Comparison of ENCODE assay signal across 8 cellular contexts in genomic region chr19:17779281-17779930, GRCh38. TPM values are rescaled to one million over a fixed set of nuclear protein-coding genes. Genes with fewer than 3 reads are reported as not detected.
A peak's percentile ranks its signal among the peaks of the same experiment; 100 is the strongest.
DNase-seq lines count a peak whose midpoint lies in the region; ATAC-seq, FAIRE-seq and TF ChIP-seq lines count a peak whose summit lies in the region.

No MANE protein-coding gene starts in this region.

- H3K9me3 ChIP-seq in astrocyte (ENCODE audit: insufficient read depth, low read depth, low read length) (no peaks in the 10 kb centered on the region), upper lobe of left lung (no peaks in the 10 kb centered on the region)

- H3K27ac ChIP-seq in astrocyte (ENCODE audit: low read depth, low read length) (no peak overlapping the region), upper lobe of left lung (peak overlapping the region in 3 of 4 donors; percentile 30 to 53 (median 52))

- peak overlapping the region; percentile 56 for H2AFZ ChIP-seq in astrocyte (ENCODE audit: low read depth, low read length)

- H3K4me1 Mint-ChIP-seq in activated T-cell treated with anti-CD3 and anti-CD28 coated beads, Interleukin-2, amount 50 U/mL, for 24 hours (ENCODE audit: low read depth) = peaks cover 30% of the 10 kb centered on the region
- H3K4me1 Mint-ChIP-seq in astrocyte (ENCODE audit: low read depth, unreplicated experiment) = no peaks in the 10 kb centered on the region

- TF ChIP-seq CTCF in astrocyte (IDR thresholded peaks at IDR 0.05; ENCODE audit: insufficient read depth, low read depth, low read length) (no peak), upper lobe of left lung (IDR thresholded peaks at IDR 0.05) (no peak)

- H3K27me3 Mint-ChIP-seq in activated T-cell treated with anti-CD3 and anti-CD28 coated beads, Interleukin-2, amount 50 U/mL, for 24 hours = no peaks in the 10 kb centered on the region
- peaks cover 23% of the 10 kb centered on the region for H3K27me3 Mint-ChIP-seq in astrocyte (ENCODE audit: low read depth, unreplicated experiment)

- no peak for TF ChIP-seq POLR2A in upper lobe of left lung (IDR thresholded peaks at IDR 0.05)

- H3K4me2 ChIP-seq in astrocyte (ENCODE audit: low read length) = peak overlapping the region; percentile 54

- no peaks in the 10 kb centered on the region for H3K4me1 ChIP-seq in astrocyte (ENCODE audit: insufficient read depth, low read length)
- H3K4me1 ChIP-seq in upper lobe of left lung = peaks cover 0 to 16% (median 13%) of the 10 kb centered on the region in 4 donors

- no peaks in the 10 kb centered on the region for H4K20me1 ChIP-seq in astrocyte (ENCODE audit: insufficient read depth, low read length)

- DNase-seq in activated T-cell treated with anti-CD3 and anti-CD28 coated beads, Interleukin-2, amount 50 U/mL, for 24 hours = no peak
- DNase-seq in activated T-cell treated with anti-CD3 and anti-CD28 coated beads, Interleukin-2, amount 50 U/mL, for 1 hour = no peak
- DNase-seq in astrocyte (ENCODE audit: low read depth) (peak; percentile 28), iPS-NIHi11 (ENCODE audit: low spot score) (peak; percentile 83), upper lobe of left lung (peak in 1 of 2 donors; percentile 52), NOMO-1 treated with dmso at 0.1 percent for 144 hours (lab: John Stamatoyannopoulos, UW; ENCODE audit: unreplicated experiment) (no peak), NCI-H524 treated with DMSO at 0.1 percent for 48 hours (lab: John Stamatoyannopoulos, UW) (no peak)

- H3K4me3 Mint-ChIP-seq in activated T-cell treated with anti-CD3 and anti-CD28 coated beads, Interleukin-2, amount 50 U/mL, for 24 hours = no peak overlapping the region
- H3K4me3 Mint-ChIP-seq in astrocyte (ENCODE audit: unreplicated experiment) = peak overlapping the region; percentile 6

- H3K9me3 Mint-ChIP-seq in activated T-cell treated with anti-CD3 and anti-CD28 coated beads, Interleukin-2, amount 50 U/mL, for 24 hours = no peaks in the 10 kb centered on the region
- peaks cover 5% of the 10 kb centered on the region for H3K9me3 Mint-ChIP-seq in astrocyte (ENCODE audit: unreplicated experiment)

- H3K27me3 ChIP-seq in astrocyte (ENCODE audit: insufficient read depth, low read length) (no peaks in the 10 kb centered on the region), upper lobe of left lung (peaks cover 0 to 8% (median 2%) of the 10 kb centered on the region in 4 donors)

- 16 to 27% methylated on average over 15 to 16 of the region's 16 CpGs for WGBS in upper lobe of left lung, 2 donors

- TF ChIP-seq EP300 in upper lobe of left lung (IDR thresholded peaks at IDR 0.05) = no peak

- H3K36me3 Mint-ChIP-seq in activated T-cell treated with anti-CD3 and anti-CD28 coated beads, Interleukin-2, amount 50 U/mL, for 24 hours (ENCODE audit: low read depth) = peaks cover 83% of the 10 kb centered on the region
- no peaks in the 10 kb centered on the region for H3K36me3 Mint-ChIP-seq in astrocyte (ENCODE audit: low read depth, unreplicated experiment)

- H3K9ac ChIP-seq in astrocyte (ENCODE audit: low read length) = no peak overlapping the region

- no peak for FAIRE-seq in astrocyte (lab: Jason Lieb, UNC)

- H3K27ac Mint-ChIP-seq in activated T-cell treated with anti-CD3 and anti-CD28 coated beads, Interleukin-2, amount 50 U/mL, for 24 hours = peak overlapping the region; percentile 85
- H3K27ac Mint-ChIP-seq in astrocyte (ENCODE audit: unreplicated experiment) = no peak overlapping the region

- ATAC-seq in upper lobe of left lung (ENCODE audit: low FRiP score in 2 of 2) = peak in 1 of 2 donors; percentile 37
- ATAC-seq in GM19463 (IDR thresholded peaks at IDR 0.05; ENCODE audit: unreplicated experiment) = no peak

- H3K4me3 ChIP-seq in astrocyte (ENCODE audit: insufficient read depth, low read depth, low read length) = no peak overlapping the region
- peak overlapping the region in 3 of 4 donors; percentile 18 to 44 (median 33) for H3K4me3 ChIP-seq in upper lobe of left lung

- H3K36me3 ChIP-seq in astrocyte (ENCODE audit: insufficient read depth, low read length) (no peaks in the 10 kb centered on the region), upper lobe of left lung (no peaks in the 10 kb centered on the region)

- no peaks in the 10 kb centered on the region for H3K79me2 ChIP-seq in astrocyte (ENCODE audit: insufficient read depth, low read length)

RNA-seq across cellular contexts. Expression of gene B3GNT3, which starts 15.5 kb away (rescaled TPM):
- total RNA-seq in astrocyte = 0.36 TPM in 1 of 2 replicates, not detected in the other
- total RNA-seq in upper lobe of left lung = 1 to 10 TPM in 5 of 6 donors, not detected in 1; 1.0 to 8.8 (median 2.5) TPM

RNA-seq across cellular contexts. Expression of gene FCHO1, which starts 28.1 kb away (rescaled TPM):
- total RNA-seq in astrocyte (1.7 and 2.0 TPM in 2 replicates), upper lobe of left lung (10 to 100 TPM in 2 of 6 donors, 1 to 10 TPM in 4; 1.9 to 19.9 (median 8.7) TPM)

RNA-seq across cellular contexts. Expression of gene INSL3, which starts 41.9 kb away (rescaled TPM):
- total RNA-seq in astrocyte = not detected in 2 replicates
- total RNA-seq in upper lobe of left lung = under 1 TPM in 1 of 6 donors, not detected in 5; 0.57 TPM

Comparison
In these comparisons a context has a peak if more than half of its experiments do, and no peak if none do; other contexts are left out.
1. DNase-seq: peak in astrocyte (single experiment) and iPS-NIHi11 (single experiment); none in activated T-cell treated with anti-CD3 and anti-CD28 coated beads, Interleukin-2, amount 50 U/mL, for 24 hours (single experiment), activated T-cell treated with anti-CD3 and anti-CD28 coated beads, Interleukin-2, amount 50 U/mL, for 1 hour (single experiment), NOMO-1 treated with dmso at 0.1 percent for 144 hours (single experiment) and NCI-H524 treated with DMSO at 0.1 percent for 48 hours (single experiment).